13 cellular contexts compared by ENCODE assay signal in the genomic region with DNA sequence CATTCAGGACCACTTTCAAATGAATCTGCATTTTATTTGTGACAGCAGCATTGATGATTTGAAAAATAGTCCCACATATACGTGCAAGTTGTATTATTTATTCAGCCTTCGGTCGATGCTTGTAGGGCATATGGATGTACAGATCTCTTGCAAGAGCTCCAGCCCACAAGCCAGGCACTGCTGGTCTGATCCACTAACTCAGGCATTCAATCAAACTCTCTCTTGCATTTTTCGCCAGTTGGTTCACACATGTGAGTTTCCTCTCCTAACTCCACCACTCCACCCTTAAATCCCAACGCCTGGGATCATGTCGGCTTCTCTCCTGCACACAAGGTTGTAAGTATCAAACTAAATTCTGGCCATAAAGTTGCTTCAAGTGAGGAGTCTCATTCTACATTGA.
A peak's percentile ranks its signal among the peaks of the same experiment; 100 is the strongest.
DNase-seq lines count a peak whose midpoint lies in the region; ATAC-seq and TF ChIP-seq lines count a peak whose summit lies in the region.
"Had no signal": no experiment of that assay in that cellular context is flagged by ENCODE, and none has a peak within 500 bp of the region (broad histone marks: within the 10 kb centered on the region; RNA-seq: fewer than 3 reads in every experiment).

No MANE protein-coding gene starts in this region.

- no peaks in the 10 kb centered on the region for H3K27me3 ChIP-seq in H9 (ENCODE audit: insufficient read depth, low read length)
- no peaks in the 10 kb centered on the region for H3K27me3 ChIP-seq in endodermal cell (ENCODE audit: control insufficient read depth, insufficient read depth, low read length, poor library complexity, severe bottlenecking)
- H3K27me3 ChIP-seq: BLaER1 treated with 17β-estradiol and CSF1 and Interleukin-3, amounts not matched to agents 10 nM and 100 nM had no signal

- TF ChIP-seq CTCF in AG10803 (conservative IDR thresholded peaks at IDR 0.05; ENCODE audit: low read length), result no peak
- no peak for TF ChIP-seq CTCF in H9 (conservative IDR thresholded peaks at IDR 0.05)
- TF ChIP-seq CTCF in endodermal cell (conservative IDR thresholded peaks at IDR 0.05), result no peak

- no peak overlapping the region for H4K8ac ChIP-seq in H9 (replicated peaks; ENCODE audit: insufficient read length, low read depth, low read length)

- H4K20me1 ChIP-seq in H9 (ENCODE audit: control insufficient read depth, insufficient read depth, insufficient read length), result no peaks in the 10 kb centered on the region
- H4K20me1 ChIP-seq: BLaER1 treated with 17β-estradiol and CSF1 and Interleukin-3, amounts not matched to agents 10 nM and 100 nM had no signal

- H2BK120ac ChIP-seq in H9 (ENCODE audit: low read depth, low read length, poor library complexity, severe bottlenecking), result no peak overlapping the region

- H2BK20ac ChIP-seq in H9 (ENCODE audit: low read depth, low read length, poor library complexity, severe bottlenecking), result no peak overlapping the region

- H3K79me2 ChIP-seq in H9 (ENCODE audit: insufficient read depth, low read length), result no peaks in the 10 kb centered on the region

- peak; percentile 84 for DNase-seq in AG10803 (ENCODE audit: low read depth)
- peak; percentile 4 for DNase-seq in H9
- DNase-seq in endodermal cell, result peak; percentile 14
- no peak for DNase-seq in NCI-H510A treated with DMSO at 0.1 percent for 48 hours (lab: John Stamatoyannopoulos, UW)
- DNase-seq in cerebellum (ENCODE audit: low spot score), result no peak
- DNase-seq in activated naive CD4-positive, alpha-beta T cell treated with anti-CD3 and anti-CD28 coated beads, Interleukin-2, amount 50 U/mL, for 72 hours (ENCODE audit: low spot score in 2 of 2), result no peak
- DNase-seq: AML-193; CD4-positive, CD25-positive, alpha-beta regulatory T cell; DMS53; GOT3 had no signal

- H3K9me3 ChIP-seq in H9 (ENCODE audit: control insufficient read depth, low read depth, low read length), result no peaks in the 10 kb centered on the region
- H3K9me3 ChIP-seq in endodermal cell (ENCODE audit: control insufficient read depth, low read length), result no peaks in the 10 kb centered on the region
- H3K9me3 ChIP-seq: HAP-1 had no signal

- H3K23ac ChIP-seq in H9 (ENCODE audit: insufficient read length, low read depth, low read length), result no peak overlapping the region

- H3K18ac ChIP-seq in H9 (ENCODE audit: insufficient read length, low read depth, low read length), result no peak overlapping the region

- H3T11ph ChIP-seq in H9 (ENCODE audit: low read length), result no peak overlapping the region

- H2BK12ac ChIP-seq in H9 (ENCODE audit: insufficient read length, low read depth, low read length), result no peak overlapping the region

- H3K4me3 ChIP-seq in AG10803 (ENCODE audit: low read length) (no peak overlapping the region), endodermal cell (ENCODE audit: low read length) (no peak overlapping the region)
- H3K4me3 ChIP-seq: BLaER1 treated with 17β-estradiol and CSF1 and Interleukin-3, amounts not matched to agents 10 nM and 100 nM; HAP-1 had no signal

- H4K5ac ChIP-seq in H9 (ENCODE audit: insufficient read length, low read depth, low read length), result no peak overlapping the region

- H3K27ac ChIP-seq in H9 (ENCODE audit: insufficient read length, low read depth, low read length), result no peak overlapping the region
- H3K27ac ChIP-seq in endodermal cell (ENCODE audit: low read depth, low read length), result no peak overlapping the region
- H3K27ac ChIP-seq: BLaER1 treated with 17β-estradiol and CSF1 and Interleukin-3, amounts not matched to agents 10 nM and 100 nM had no signal

- H3K56ac ChIP-seq in H9 (ENCODE audit: insufficient read length, low read depth, low read length), result no peak overlapping the region

- H3K9ac ChIP-seq in H9 (ENCODE audit: extremely low read depth, insufficient read length, low read length), result no peak overlapping the region
- no peak overlapping the region for H3K9ac ChIP-seq in endodermal cell (ENCODE audit: extremely low read depth, low read length, poor library complexity, severe bottlenecking)
- H3K9ac ChIP-seq: BLaER1 treated with 17β-estradiol and CSF1 and Interleukin-3, amounts not matched to agents 10 nM and 100 nM had no signal

- no peak overlapping the region for H2BK5ac ChIP-seq in H9 (ENCODE audit: insufficient read length, low read length)

- no peak overlapping the region for H3K4me2 ChIP-seq in H9 (ENCODE audit: insufficient read depth, insufficient read length, low read length)
- H3K4me2 ChIP-seq: BLaER1 treated with 17β-estradiol and CSF1 and Interleukin-3, amounts not matched to agents 10 nM and 100 nM had no signal

- H3K36me3 Mint-ChIP-seq in H9 (ENCODE audit: insufficient read depth in 1 of 3, low read depth in 3 of 3), result peaks cover 0 to 10% (median 0%) of the 10 kb centered on the region in 3 experiments; a peak in 1 of 7 replicates
- H3K36me3 Mint-ChIP-seq in endodermal cell (ENCODE audit: low read depth), result no peaks in the 10 kb centered on the region
- H3K36me3 Mint-ChIP-seq in activated naive CD4-positive, alpha-beta T cell treated with anti-CD3 and anti-CD28 coated beads, Interleukin-2, amount 50 U/mL, for 72 hours, result no peaks in the 10 kb centered on the region
- H3K36me3 Mint-ChIP-seq: CD4-positive, CD25-positive, alpha-beta regulatory T cell had no signal

- H3K4me1 Mint-ChIP-seq in H9 (no peaks in the 10 kb centered on the region), endodermal cell (no peaks in the 10 kb centered on the region)
- H3K4me1 Mint-ChIP-seq: CD4-positive, CD25-positive, alpha-beta regulatory T cell had no signal

- peaks cover 11 to 18% of the 10 kb centered on the region in 2 experiments for H3K9me3 Mint-ChIP-seq in H9
- peaks cover 4% of the 10 kb centered on the region for H3K9me3 Mint-ChIP-seq in endodermal cell
- no peaks in the 10 kb centered on the region for H3K9me3 Mint-ChIP-seq in activated naive CD4-positive, alpha-beta T cell treated with anti-CD3 and anti-CD28 coated beads, Interleukin-2, amount 50 U/mL, for 72 hours

- H2AFZ ChIP-seq in H9 (ENCODE audit: low read length), result no peak overlapping the region

- no peaks in the 10 kb centered on the region for H3K23me2 ChIP-seq in H9 (ENCODE audit: insufficient read length, low read depth, low read length, poor library complexity, severe bottlenecking)

- H3K79me1 ChIP-seq in H9 (ENCODE audit: insufficient read depth, low read depth, low read length, poor library complexity, severe bottlenecking), result no peaks in the 10 kb centered on the region

- no peak overlapping the region for H4K91ac ChIP-seq in H9 (ENCODE audit: insufficient read length, low read depth, low read length)

- ATAC-seq in HG03139 (IDR thresholded peaks at IDR 0.05; ENCODE audit: unreplicated experiment), result no peak
- ATAC-seq in activated naive CD4-positive, alpha-beta T cell treated with anti-CD3 and anti-CD28 coated beads, Interleukin-2, amount 50 U/mL, for 72 hours, result no peak

- no peak overlapping the region for H2AK5ac ChIP-seq in H9 (ENCODE audit: insufficient read length, low read length)

- no CpG with 5 or more reads among the region's 6 CpGs for WGBS in H9 (ENCODE audit: extremely low coverage, insufficient read length, low lambda C conversion rate)
- WGBS in endodermal cell (ENCODE audit: insufficient coverage in 1 of 2, insufficient read length in 1 of 2), 2 experiments, result 93 to 95% methylated on average over 4 to 6 of the region's 6 CpGs

- H3K4me3 Mint-ChIP-seq in H9, result no peak overlapping the region
- H3K4me3 Mint-ChIP-seq in endodermal cell, result no peak overlapping the region
- H3K4me3 Mint-ChIP-seq: CD4-positive, CD25-positive, alpha-beta regulatory T cell had no signal

- no peak overlapping the region for H3K27ac Mint-ChIP-seq in H9
- H3K27ac Mint-ChIP-seq in endodermal cell, result no peak overlapping the region
- H3K27ac Mint-ChIP-seq in activated naive CD4-positive, alpha-beta T cell treated with anti-CD3 and anti-CD28 coated beads, Interleukin-2, amount 50 U/mL, for 72 hours, result no peak overlapping the region
- H3K27ac Mint-ChIP-seq: CD4-positive, CD25-positive, alpha-beta regulatory T cell had no signal

- no peak overlapping the region for H3K4ac ChIP-seq in H9 (ENCODE audit: low read depth, low read length)

- H3K4me1 ChIP-seq in H9 (ENCODE audit: insufficient read depth, low read length) (no peaks in the 10 kb centered on the region), endodermal cell (ENCODE audit: control insufficient read depth, insufficient read depth, low read length) (no peaks in the 10 kb centered on the region)
- H3K4me1 ChIP-seq: BLaER1 treated with 17β-estradiol and CSF1 and Interleukin-3, amounts not matched to agents 10 nM and 100 nM; HAP-1 had no signal

- H3K36me3 ChIP-seq in endodermal cell (ENCODE audit: control insufficient read depth, insufficient read depth, low read length), result no peaks in the 10 kb centered on the region
- H3K36me3 ChIP-seq: BLaER1 treated with 17β-estradiol and CSF1 and Interleukin-3, amounts not matched to agents 10 nM and 100 nM; HAP-1 had no signal

- no peak overlapping the region for H2BK15ac ChIP-seq in H9 (ENCODE audit: low read depth, low read length)

- H3K27me3 Mint-ChIP-seq in H9 (ENCODE audit: low read depth), result peaks cover 1% of the 10 kb centered on the region; the same call in 1 of the 2 replicates
- H3K27me3 Mint-ChIP-seq in endodermal cell (ENCODE audit: insufficient read depth), result no peaks in the 10 kb centered on the region

- no peak overlapping the region for H3K14ac ChIP-seq in H9 (ENCODE audit: insufficient read depth, low read length)

Comparison
In these comparisons a context has a peak if more than half of its experiments do, and no peak if none do; other contexts are left out.
1. DNase-seq: peak in AG10803 (single experiment), H9 (single experiment) and endodermal cell (single experiment); none in NCI-H510A treated with DMSO at 0.1 percent for 48 hours (single experiment), cerebellum (single experiment) and activated naive CD4-positive, alpha-beta T cell treated with anti-CD3 and anti-CD28 coated beads, Interleukin-2, amount 50 U/mL, for 72 hours (0 of 2).